8 cellular contexts compared by ENCODE assay signal in genomic region chr1:209675567-209676154, GRCh38. TPM values are rescaled to one million over a fixed set of nuclear protein-coding genes. Genes with fewer than 3 reads are reported as not detected.
DNase-seq lines count a peak whose midpoint lies in the region; ATAC-seq, FAIRE-seq and TF ChIP-seq lines count a peak whose summit lies in the region.

No MANE protein-coding gene starts in this region.

- H2AFZ ChIP-seq in GM12878 (ENCODE audit: control insufficient read depth, low read depth, low read length) = peak overlapping the region; percentile 33; the same call in 1 of the 2 replicates

- H3K79me2 ChIP-seq in GM12878 (ENCODE audit: control insufficient read depth, insufficient read depth, low read length) = no peaks in the 10 kb centered on the region

- CTCF ChIA-PET in GM12878 (lab: Yijun Ruan, JAX) = interaction anchor here (0.9 to 6.0 kb wide), 14 partner anchors 9 to 109 kb away, joined by 3 to 58 read pairs (median 8); partner anchors contain the start of gene LAMB3

- RAD21 ChIA-PET in GM12878 (lab: Charles Lee; ENCODE audit: unreplicated experiment) = interaction anchor here (0.7 to 7.1 kb wide), 12 partner anchors 9 to 85 kb away, joined by 3 to 195 read pairs (median 4); partner anchors contain the start of gene LAMB3

- H3K4me3 ChIP-seq in HUES64 (ENCODE audit: low read length) (peak overlapping the region; percentile 63), GM12878 (no peak overlapping the region), iPS-15b (ENCODE audit: low read depth, low read length) (peak overlapping the region; percentile 83), sigmoid colon (peak overlapping the region; percentile 47 to 55 (median 50))

- no peaks in the 10 kb centered on the region for H3K9me3 ChIP-seq in HUES64 (ENCODE audit: insufficient read depth, low read depth, low read length)
- no peaks in the 10 kb centered on the region for H3K9me3 ChIP-seq in GM12878 (replicated peaks; ENCODE audit: control insufficient read depth, insufficient read depth, low read length)
- H3K9me3 ChIP-seq in iPS-15b (ENCODE audit: control insufficient read depth, insufficient read depth, low read length) = no peaks in the 10 kb centered on the region
- no peaks in the 10 kb centered on the region for H3K9me3 ChIP-seq in sigmoid colon

- POLR2A ChIA-PET in GM12878 (lab: Charles Lee) = interaction anchor here (1.0 to 6.2 kb wide), 12 partner anchors 9 to 94 kb away, joined by 3 to 95 read pairs (median 6); partner anchors contain the start of genes LAMB3 and TRAF3IP3

- ATAC-seq in GM12878 (peak; percentile 11), HG02763 (IDR thresholded peaks at IDR 0.05; ENCODE audit: unreplicated experiment) (no peak)

- no peak for TF ChIP-seq EP300 in GM12878 (IDR thresholded peaks at IDR 0.05; ENCODE audit: borderline replicate concordance in 1 of 2, control insufficient read depth in 1 of 2, low read depth in 2 of 2, low read length in 2 of 2)
- TF ChIP-seq EP300 in sigmoid colon (IDR thresholded peaks at IDR 0.05) = no peak

- SMC1A ChIA-PET in GM12878 (lab: Charles Lee; ENCODE audit: uncharacterized antibody, unreplicated experiment) = interaction anchor here (0.8 to 10.1 kb wide), 9 partner anchors 11 to 92 kb away, joined by 3 to 261 read pairs (median 11); partner anchors contain the start of genes HSD11B1 and LAMB3

- H3K4me1 ChIP-seq in HUES64 (ENCODE audit: insufficient read depth, low read length) (0 out of 2 replicates have a peak, but pooled peaks cover 4% of the 10 kb centered on the region), GM12878 (ENCODE audit: control insufficient read depth, insufficient read depth, low read length) (peaks cover 18% of the 10 kb centered on the region), iPS-15b (ENCODE audit: control insufficient read depth, insufficient read depth, low read length) (peaks cover 5% of the 10 kb centered on the region), sigmoid colon (peaks cover 0 to 18% (median 13%) of the 10 kb centered on the region in 4 donors)

- H3K27ac ChIP-seq in HUES64 (ENCODE audit: low read depth, low read length) (no peak overlapping the region), GM12878 (ENCODE audit: control insufficient read depth, insufficient read depth) (no peak overlapping the region), sigmoid colon (peak overlapping the region; percentile 57 to 64 (median 62))

- DNase-seq in AG08396 (ENCODE audit: low spot score) (peak; percentile 45), GM12878 (ENCODE audit: low read depth, low spot score) (no peak), sigmoid colon (peak; percentile 73), dedifferentiated amniotic fluid mesenchymal stem cell (ENCODE audit: extremely low spot score) (no peak), GM20000 (ENCODE audit: low spot score) (no peak)

- H3K4me2 ChIP-seq in GM12878 (ENCODE audit: control insufficient read depth, insufficient read depth) = peak overlapping the region; percentile 70

- intact Hi-C loops in GM12878 (cut with micrococcal nuclease; ENCODE audit: unreplicated experiment) = loop anchor here (10.0 kb wide), 1 partner anchor 1851 kb away; no protein-coding TSS in a partner anchor
- intact Hi-C loops in sigmoid colon (cut with DNase I) = loop anchor here (2.0 kb wide), 1 partner anchor 33 kb away; no protein-coding TSS in a partner anchor

- in situ Hi-C loops in GM12878 (cut with MboI) = no loop called here

- no peak for TF ChIP-seq CTCF in GM12878 (IDR thresholded peaks at IDR 0.05 in 2 of 3, conservative IDR thresholded peaks at IDR 0.05 in 1 of 3; ENCODE audit: control insufficient read depth in 2 of 3, extremely low read depth in 1 of 3, insufficient read depth in 1 of 3, low read depth in 3 of 3, low read length in 3 of 3)
- TF ChIP-seq CTCF in sigmoid colon (IDR thresholded peaks at IDR 0.05) = no peak
- TF ChIP-seq CTCF in GM20000 (IDR thresholded peaks at IDR 0.05; ENCODE audit: extremely low read depth, missing control alignments) = no peak

- H4K20me1 ChIP-seq in GM12878 (ENCODE audit: control insufficient read depth, insufficient read depth) = no peaks in the 10 kb centered on the region; the same call in 1 of the 2 replicates

- peak overlapping the region; percentile 20; the same call in 1 of the 2 replicates for H3K9ac ChIP-seq in HUES64 (ENCODE audit: low read depth, low read length)
- H3K9ac ChIP-seq in GM12878 (ENCODE audit: control insufficient read depth, insufficient read depth, low read length) = no peak overlapping the region
- peak overlapping the region; percentile 42 for H3K9ac ChIP-seq in iPS-15b (ENCODE audit: low read depth, low read length)

- BruUV-seq in GM12878 (replicated peaks; lab: Mats Ljungman, UMichigan) = TSS peak; percentile 76

- H3K36me3 ChIP-seq in HUES64 (ENCODE audit: insufficient read depth, low read length) = no peaks in the 10 kb centered on the region
- no peaks in the 10 kb centered on the region for H3K36me3 ChIP-seq in GM12878 (ENCODE audit: control insufficient read depth in 2 of 2, insufficient read depth in 2 of 2, low read length in 1 of 2)
- no peaks in the 10 kb centered on the region for H3K36me3 ChIP-seq in iPS-15b (ENCODE audit: control insufficient read depth, insufficient read depth, low read length)
- H3K36me3 ChIP-seq in sigmoid colon = no peaks in the 10 kb centered on the region

- TF ChIP-seq POLR2A in GM12878 (IDR thresholded peaks at IDR 0.05; ENCODE audit: low read depth, low read length) = no peak
- no peak for TF ChIP-seq POLR2A in sigmoid colon (IDR thresholded peaks at IDR 0.05)

- no peak for TF ChIP-seq RAD21 in GM12878 (IDR thresholded peaks at IDR 0.05; ENCODE audit: insufficient read depth, low read depth, low read length)

- H3K27me3 ChIP-seq in HUES64 (ENCODE audit: insufficient read depth, low read length) (peaks cover 83% of the 10 kb centered on the region), GM12878 (replicated peaks in 1 of 2; ENCODE audit: control insufficient read depth in 2 of 2, insufficient read depth in 2 of 2, low read length in 1 of 2) (peaks cover 0 to 3% of the 10 kb centered on the region in 2 experiments; a peak in 3 of 4 replicates), iPS-15b (ENCODE audit: control insufficient read depth, insufficient read depth, low read length) (peaks cover 90% of the 10 kb centered on the region), sigmoid colon (no peaks in the 10 kb centered on the region)

- FAIRE-seq in GM12878 (lab: Jason Lieb, UNC) = no peak

- 2% methylated on average over 34 of the region's 34 CpGs for WGBS in HUES64
- WGBS in GM12878 (ENCODE audit: insufficient coverage, insufficient replicate concordance, low lambda C conversion rate, missing lambda C conversion rate) = 21% methylated on average over 34 of the region's 34 CpGs
- 3% methylated on average over 34 of the region's 34 CpGs for WGBS in sigmoid colon, 2 donors

RNA-seq across cellular contexts. Expression of gene G0S2, which starts 0.4 kb away (rescaled TPM):
- polyA plus RNA-seq in HUES64 (2013, experiment 1 of 2) = 0.35 TPM
- polyA plus RNA-seq in HUES64 (2013, experiment 2 of 2) = 0.38 TPM
- 0.69 TPM in 1 of 2 replicates, not detected in the other for total RNA-seq in GM12878 (2013; cell fraction: nucleolus; rRNA removed)
- total RNA-seq in GM12878 (2014; rRNA removed) (0.22 and 0.34 TPM in 2 replicates), GM12878 (2014; rRNA removed; fragmentation: Illumina TruSeq; extraction: Trizol) (0.18 TPM in 1 of 2 replicates, not detected in the other), GM12878 (2021) (0.24 and 0.51 TPM in 2 replicates), sigmoid colon (10 to 100 TPM; 19.3 to 33.5 (median 21.5) TPM)
- polyA plus RNA-seq in GM12878 (2011; ENCODE audit: low read depth) = not detected
- polyA plus RNA-seq in GM12878 (2011; rRNA removed) (0.13 and 0.26 TPM in 2 replicates), GM12878 (2014; fragmentation: Illumina TruSeq; extraction: Trizol) (0.13 TPM in 1 of 2 replicates, not detected in the other), GM12878 (2014; fragmentation: Nextera tagmentation; extraction: Ambion mirVana) (under 1 TPM; 0.07 to 0.08 TPM), GM12878 (2014; rRNA removed) (0.26 TPM in 1 of 2 replicates, not detected in the other), GM12878 (2016; fragmentation: Nextera tagmentation; extraction: Ambion mirVana) (under 1 TPM; 0.20 to 0.48 TPM), sigmoid colon (10 to 100 TPM; 25.2 to 70.5 (median 59.3) TPM)
- polyA plus RNA-seq in GM12878 (2011; cell fraction: cytosol; rRNA removed) = 0.31 and 0.32 TPM in 2 replicates
- polyA plus RNA-seq in GM12878 (2011; cell fraction: nucleus; rRNA removed) = 0.18 TPM in 1 of 2 replicates, not detected in the other
- polyA plus RNA-seq in GM12878 (2012) = 1.2 and 3.6 TPM in 2 replicates
- not detected in 2 replicates for polyA minus RNA-seq in GM12878 (2011; rRNA and poly(A)+ RNA removed)
- not detected in 2 replicates for polyA minus RNA-seq in GM12878 (2011; cell fraction: cytosol; rRNA and poly(A)+ RNA removed)
- polyA minus RNA-seq in GM12878 (2011; cell fraction: nucleus; rRNA and poly(A)+ RNA removed) = not detected in 2 replicates

RNA-seq across cellular contexts. Expression of gene LAMB3, which starts 23.4 kb away (rescaled TPM):
- polyA plus RNA-seq in HUES64 (2013, experiment 1 of 2) = 0.15 TPM
- not detected for polyA plus RNA-seq in HUES64 (2013, experiment 2 of 2)
- total RNA-seq in GM12878 (2013; cell fraction: nucleolus; rRNA removed) = 1.8 and 2.5 TPM in 2 replicates
- total RNA-seq in GM12878 (2014; rRNA removed) (0.11 and 1.2 TPM in 2 replicates), GM12878 (2014; rRNA removed; fragmentation: Illumina TruSeq; extraction: Trizol) (0.09 TPM in 2 replicates), GM12878 (2021) (0.31 and 0.64 TPM in 2 replicates), sigmoid colon (under 1 TPM in 3 of 4 donors, not detected in 1; 0.14 to 0.55 (median 0.16) TPM)
- 0.14 TPM for polyA plus RNA-seq in GM12878 (2011; ENCODE audit: low read depth)
- polyA plus RNA-seq in GM12878 (2011; rRNA removed) (0.92 and 1.8 TPM in 2 replicates), GM12878 (2014; fragmentation: Illumina TruSeq; extraction: Trizol) (0.04 TPM in 1 of 2 replicates, not detected in the other), GM12878 (2014; fragmentation: Nextera tagmentation; extraction: Ambion mirVana) (under 1 TPM in 1 of 2 experiments, not detected in 1; 0.04 TPM), GM12878 (2014; rRNA removed) (0.10 and 0.25 TPM in 2 replicates), GM12878 (2016; fragmentation: Nextera tagmentation; extraction: Ambion mirVana) (under 1 TPM; 0.10 to 0.19 TPM), sigmoid colon (10 to 100 TPM; 18.0 to 49.4 (median 21.0) TPM)
- polyA plus RNA-seq in GM12878 (2011; cell fraction: cytosol; rRNA removed) = 2.2 and 2.6 TPM in 2 replicates
- polyA plus RNA-seq in GM12878 (2011; cell fraction: nucleus; rRNA removed) = 2.1 and 4.1 TPM in 2 replicates
- 0.44 and 0.65 TPM in 2 replicates for polyA plus RNA-seq in GM12878 (2012)
- polyA minus RNA-seq in GM12878 (2011; rRNA and poly(A)+ RNA removed) = 1.6 and 2.9 TPM in 2 replicates
- 2.3 and 2.5 TPM in 2 replicates for polyA minus RNA-seq in GM12878 (2011; cell fraction: cytosol; rRNA and poly(A)+ RNA removed)
- polyA minus RNA-seq in GM12878 (2011; cell fraction: nucleus; rRNA and poly(A)+ RNA removed) = 2.1 and 2.7 TPM in 2 replicates

RNA-seq across cellular contexts. Expression of gene HSD11B1, which starts 29.0 kb away (rescaled TPM):
- polyA plus RNA-seq in HUES64 (2013, experiment 1 of 2) = not detected
- not detected for polyA plus RNA-seq in HUES64 (2013, experiment 2 of 2)
- not detected in 2 replicates for total RNA-seq in GM12878 (2013; cell fraction: nucleolus; rRNA removed)
- total RNA-seq in GM12878 (2014; rRNA removed) (not detected in 2 replicates), GM12878 (2014; rRNA removed; fragmentation: Illumina TruSeq; extraction: Trizol) (not detected in 2 replicates), GM12878 (2021) (not detected in 2 replicates), sigmoid colon (10 to 100 TPM in 1 of 4 donors, 1 to 10 TPM in 3; 2.0 to 10.0 (median 3.7) TPM)
- not detected for polyA plus RNA-seq in GM12878 (2011; ENCODE audit: low read depth)
- polyA plus RNA-seq in GM12878 (2011; rRNA removed) (0.10 and 0.15 TPM in 2 replicates), GM12878 (2014; fragmentation: Illumina TruSeq; extraction: Trizol) (not detected in 2 replicates), GM12878 (2014; fragmentation: Nextera tagmentation; extraction: Ambion mirVana) (under 1 TPM; 0.04 to 0.27 TPM), GM12878 (2014; rRNA removed) (0.05 TPM in 1 of 2 replicates, not detected in the other), GM12878 (2016; fragmentation: Nextera tagmentation; extraction: Ambion mirVana) (not detected), sigmoid colon (1 to 10 TPM in 2 of 3 donors, not detected in 1; 2.2 to 2.4 TPM)
- polyA plus RNA-seq in GM12878 (2011; cell fraction: cytosol; rRNA removed) = 0.07 TPM in 1 of 2 replicates, not detected in the other
- 0.13 TPM in 1 of 2 replicates, not detected in the other for polyA plus RNA-seq in GM12878 (2011; cell fraction: nucleus; rRNA removed)
- not detected in 2 replicates for polyA plus RNA-seq in GM12878 (2012)
- 0.26 TPM in 1 of 2 replicates, not detected in the other for polyA minus RNA-seq in GM12878 (2011; rRNA and poly(A)+ RNA removed)
- not detected in 2 replicates for polyA minus RNA-seq in GM12878 (2011; cell fraction: cytosol; rRNA and poly(A)+ RNA removed)
- not detected in 2 replicates for polyA minus RNA-seq in GM12878 (2011; cell fraction: nucleus; rRNA and poly(A)+ RNA removed)

Comparison
In these comparisons a context has a peak if more than half of its experiments do, and no peak if none do; other contexts are left out.
1. DNase-seq: peak in AG08396 (single experiment) and sigmoid colon (single experiment); none in GM12878 (single experiment), dedifferentiated amniotic fluid mesenchymal stem cell (single experiment) and GM20000 (single experiment).
2. H3K27ac ChIP-seq: peak in sigmoid colon (4 of 4); none in HUES64 (single experiment) and GM12878 (single experiment).
3. RNA of gene G0S2, which starts 0.4 kb away (total RNA-seq): 19.3 to 33.5 TPM in sigmoid colon; 0.18 to 0.69 TPM in GM12878; every median in the first group is over 10 times any median in the second.